1 cellular context compared by ENCODE assay signal in the genomic region with DNA sequence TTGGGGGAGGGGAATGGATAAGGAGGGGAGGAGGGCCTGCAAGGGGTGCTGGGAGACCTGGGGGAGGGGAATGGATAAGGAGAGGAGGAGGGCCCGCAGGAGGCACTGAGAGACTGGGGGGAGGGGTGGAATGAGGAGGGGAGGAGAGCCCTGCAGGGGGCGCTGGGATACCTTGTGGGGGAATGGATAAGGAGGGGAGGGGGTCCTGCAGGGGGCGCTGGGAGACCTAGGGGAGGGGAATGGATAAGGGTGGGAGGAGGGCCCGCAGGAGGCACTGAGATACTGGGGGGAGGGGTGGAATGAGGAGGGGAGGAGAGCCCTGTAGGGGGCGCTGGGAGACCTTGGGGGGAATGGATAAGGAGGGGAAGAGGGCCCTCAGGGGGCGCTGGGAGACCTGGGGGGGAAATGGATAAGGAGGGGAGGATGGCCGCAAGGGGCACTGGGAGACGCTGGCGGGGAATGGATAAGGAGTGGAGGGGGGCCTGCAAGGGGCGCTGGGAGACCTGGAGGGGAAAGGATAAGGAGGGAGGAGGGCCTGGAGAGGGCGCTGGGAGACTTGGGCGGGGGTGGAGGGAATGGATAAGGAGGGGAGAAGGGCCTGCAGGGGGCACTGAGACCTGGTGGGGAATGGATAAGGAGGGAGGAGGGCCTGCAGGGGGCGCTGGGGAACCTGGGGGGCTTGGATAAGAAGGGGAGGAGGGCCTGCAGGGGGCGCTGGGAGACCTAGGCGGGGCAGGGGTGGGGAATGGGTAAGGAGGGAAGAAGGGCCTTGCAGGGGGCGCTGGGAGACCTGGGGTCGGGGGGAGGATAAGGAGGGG.
TF ChIP-seq lines count a peak whose summit lies in the region.

No MANE protein-coding gene starts in this region.

TF ChIP-seq in HCT116, 20 proteins besides CTCF, POLR2A, EP300 and RAD21 (continued from another document):
- TF ChIP-seq, protein P1, sequence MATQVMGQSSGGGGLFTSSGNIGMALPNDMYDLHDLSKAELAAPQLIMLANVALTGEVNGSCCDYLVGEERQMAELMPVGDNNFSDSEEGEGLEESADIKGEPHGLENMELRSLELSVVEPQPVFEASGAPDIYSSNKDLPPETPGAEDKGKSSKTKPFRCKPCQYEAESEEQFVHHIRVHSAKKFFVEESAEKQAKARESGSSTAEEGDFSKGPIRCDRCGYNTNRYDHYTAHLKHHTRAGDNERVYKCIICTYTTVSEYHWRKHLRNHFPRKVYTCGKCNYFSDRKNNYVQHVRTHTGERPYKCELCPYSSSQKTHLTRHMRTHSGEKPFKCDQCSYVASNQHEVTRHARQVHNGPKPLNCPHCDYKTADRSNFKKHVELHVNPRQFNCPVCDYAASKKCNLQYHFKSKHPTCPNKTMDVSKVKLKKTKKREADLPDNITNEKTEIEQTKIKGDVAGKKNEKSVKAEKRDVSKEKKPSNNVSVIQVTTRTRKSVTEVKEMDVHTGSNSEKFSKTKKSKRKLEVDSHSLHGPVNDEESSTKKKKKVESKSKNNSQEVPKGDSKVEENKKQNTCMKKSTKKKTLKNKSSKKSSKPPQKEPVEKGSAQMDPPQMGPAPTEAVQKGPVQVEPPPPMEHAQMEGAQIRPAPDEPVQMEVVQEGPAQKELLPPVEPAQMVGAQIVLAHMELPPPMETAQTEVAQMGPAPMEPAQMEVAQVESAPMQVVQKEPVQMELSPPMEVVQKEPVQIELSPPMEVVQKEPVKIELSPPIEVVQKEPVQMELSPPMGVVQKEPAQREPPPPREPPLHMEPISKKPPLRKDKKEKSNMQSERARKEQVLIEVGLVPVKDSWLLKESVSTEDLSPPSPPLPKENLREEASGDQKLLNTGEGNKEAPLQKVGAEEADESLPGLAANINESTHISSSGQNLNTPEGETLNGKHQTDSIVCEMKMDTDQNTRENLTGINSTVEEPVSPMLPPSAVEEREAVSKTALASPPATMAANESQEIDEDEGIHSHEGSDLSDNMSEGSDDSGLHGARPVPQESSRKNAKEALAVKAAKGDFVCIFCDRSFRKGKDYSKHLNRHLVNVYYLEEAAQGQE (IDR thresholded peaks at IDR 0.05; ENCODE audit: low read depth) = no peak
- TF ChIP-seq FOSL1 (IDR thresholded peaks at IDR 0.05; ENCODE audit: low read depth) = no peak
- TF ChIP-seq ZNF274 (IDR thresholded peaks at IDR 0.05; ENCODE audit: low read depth, low read length) = no peak
- TF ChIP-seq SP1 (IDR thresholded peaks at IDR 0.05; ENCODE audit: low read depth) = no peak
- no peak for TF ChIP-seq ZBTB33 (IDR thresholded peaks at IDR 0.05; ENCODE audit: extremely low read depth, insufficient replicate concordance, low read length)
- no peak for TF ChIP-seq EZH2phosphoT487 (IDR thresholded peaks at IDR 0.05; ENCODE audit: borderline replicate concordance)
- TF ChIP-seq EZH2 (IDR thresholded peaks at IDR 0.05) = no peak
- TF ChIP-seq YY1 (IDR thresholded peaks at IDR 0.05; ENCODE audit: extremely low read depth, insufficient replicate concordance, low read depth, low read length) = no peak
- TF ChIP-seq CEBPB (IDR thresholded peaks at IDR 0.05; ENCODE audit: low read depth) = no peak
- no peak for TF ChIP-seq EGR1 (IDR thresholded peaks at IDR 0.05; ENCODE audit: low read depth)
- TF ChIP-seq SRF (IDR thresholded peaks at IDR 0.05; ENCODE audit: low read depth) = no peak
- TF ChIP-seq, protein P2, sequence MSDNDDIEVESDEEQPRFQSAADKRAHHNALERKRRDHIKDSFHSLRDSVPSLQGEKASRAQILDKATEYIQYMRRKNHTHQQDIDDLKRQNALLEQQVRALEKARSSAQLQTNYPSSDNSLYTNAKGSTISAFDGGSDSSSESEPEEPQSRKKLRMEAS (IDR thresholded peaks at IDR 0.05) = no peak
